Comparison of ENCODE assay signal across 9 cellular contexts in genomic region chr12:104216461-104217058, GRCh38. TPM values are rescaled to one million over a fixed set of nuclear protein-coding genes. Genes with fewer than 3 reads are reported as not detected.
DNase-seq lines count a peak whose midpoint lies in the region; FAIRE-seq and TF ChIP-seq lines count a peak whose summit lies in the region.
"Had no signal": no experiment of that assay in that cellular context is flagged by ENCODE, and none has a peak within 500 bp of the region (broad histone marks: within the 10 kb centered on the region; RNA-seq: fewer than 3 reads in every experiment).

No MANE protein-coding gene starts in this region.

- peak overlapping the region; percentile 82 for H3K4me3 Mint-ChIP-seq in activated T-helper 1 cell treated with anti-CD3 and anti-CD28 coated beads, Interleukin-12 subunit alpha, Interleukin-12 subunit beta, Interleukin-2, Interleukin-4 antibody, amounts not matched to agents 30 ng/mL and 10 ng/mL and 1 ng/mL, durations not matched to agents 14 hours and 24 hours and 36 hours

- no peaks in the 10 kb centered on the region for H3K36me3 ChIP-seq in sigmoid colon

- H3K4me1 Mint-ChIP-seq in activated T-helper 1 cell treated with anti-CD3 and anti-CD28 coated beads, Interleukin-12 subunit alpha, Interleukin-12 subunit beta, Interleukin-2, Interleukin-4 antibody, amounts not matched to agents 30 ng/mL and 10 ng/mL and 1 ng/mL, durations not matched to agents 14 hours and 24 hours and 36 hours (ENCODE audit: low read depth): peaks cover 48% of the 10 kb centered on the region

- no peaks in the 10 kb centered on the region for H3K9me3 ChIP-seq in sigmoid colon

- peaks cover 0 to 37% (median 29%) of the 10 kb centered on the region in 4 donors for H3K4me1 ChIP-seq in sigmoid colon

- H3K27me3 ChIP-seq in sigmoid colon: no peaks in the 10 kb centered on the region

- FAIRE-seq in GM19239 (lab: Jason Lieb, UNC): no peak

- H3K27ac Mint-ChIP-seq in activated T-helper 1 cell treated with anti-CD3 and anti-CD28 coated beads, Interleukin-12 subunit alpha, Interleukin-12 subunit beta, Interleukin-2, Interleukin-4 antibody, amounts not matched to agents 30 ng/mL and 10 ng/mL and 1 ng/mL, durations not matched to agents 14 hours and 24 hours and 36 hours: peak overlapping the region; percentile 55

- TF ChIP-seq POLR2A in sigmoid colon (IDR thresholded peaks at IDR 0.05): no peak

- H3K4me3 ChIP-seq in GM12865 (ENCODE audit: low read depth, low read length): peak overlapping the region; percentile 67; the same call in 1 of the 2 replicates
- peak overlapping the region; percentile 63 for H3K4me3 ChIP-seq in fibroblast of villous mesenchyme (ENCODE audit: low read depth, low read length)
- peak overlapping the region; percentile 55 to 65 (median 64) for H3K4me3 ChIP-seq in sigmoid colon

- H3K9me3 Mint-ChIP-seq in activated T-helper 1 cell treated with anti-CD3 and anti-CD28 coated beads, Interleukin-12 subunit alpha, Interleukin-12 subunit beta, Interleukin-2, Interleukin-4 antibody, amounts not matched to agents 30 ng/mL and 10 ng/mL and 1 ng/mL, durations not matched to agents 14 hours and 24 hours and 36 hours: no peaks in the 10 kb centered on the region

- peak overlapping the region; percentile 84 to 89 (median 86) for H3K27ac ChIP-seq in sigmoid colon

- TF ChIP-seq CTCF in GM12865 (IDR thresholded peaks at IDR 0.05; ENCODE audit: insufficient read depth, low read depth, low read length, missing control alignments) (no peak), fibroblast of villous mesenchyme (IDR thresholded peaks at IDR 0.05; ENCODE audit: insufficient read depth, low read depth, low read length) (no peak), sigmoid colon (IDR thresholded peaks at IDR 0.05) (no peak)

- peaks cover 2% of the 10 kb centered on the region for H3K27me3 Mint-ChIP-seq in activated T-helper 1 cell treated with anti-CD3 and anti-CD28 coated beads, Interleukin-12 subunit alpha, Interleukin-12 subunit beta, Interleukin-2, Interleukin-4 antibody, amounts not matched to agents 30 ng/mL and 10 ng/mL and 1 ng/mL, durations not matched to agents 14 hours and 24 hours and 36 hours (ENCODE audit: insufficient read depth)

- intact Hi-C loops in activated T-helper 1 cell treated with anti-CD3 and anti-CD28 coated beads, Interleukin-12 subunit alpha, Interleukin-12 subunit beta, Interleukin-2, Interleukin-4 antibody, amounts not matched to agents 30 ng/mL and 10 ng/mL and 1 ng/mL, durations not matched to agents 14 hours and 24 hours and 36 hours (cut with micrococcal nuclease): loop anchor here (5.0 kb wide), 1 partner anchor 1021 kb away; the partner anchor contains the start of gene APPL2
- intact Hi-C loops in sigmoid colon (cut with DNase I): loop anchor here (5.0 kb wide), 2 partner anchors 39 to 86 kb away; partner anchors contain the start of gene EID3

- no peak for TF ChIP-seq EP300 in sigmoid colon (IDR thresholded peaks at IDR 0.05)

- no peak for DNase-seq in GM12865 (ENCODE audit: low read depth)
- DNase-seq in activated T-helper 1 cell treated with anti-CD3 and anti-CD28 coated beads, Interleukin-12 subunit alpha, Interleukin-12 subunit beta, Interleukin-2, Interleukin-4 antibody, amounts not matched to agents 30 ng/mL and 10 ng/mL and 1 ng/mL, durations not matched to agents 14 hours and 24 hours and 36 hours (ENCODE audit: low spot score): no peak
- DNase-seq in fibroblast of villous mesenchyme (ENCODE audit: low read depth): no peak
- DNase-seq in sigmoid colon: no peak
- no peak for DNase-seq in GM19239 (ENCODE audit: insufficient read length, low spot score)
- DNase-seq in NCI-H774 (lab: John Stamatoyannopoulos, UW): no peak
- DNase-seq in middle frontal gyrus (ENCODE audit: extremely low spot score, low spot score): no peak
- DNase-seq in glomerular visceral epithelial cell (ENCODE audit: extremely low spot score): no peak
- DNase-seq: activated CD4-positive, CD25-positive, alpha-beta regulatory T cell treated with anti-CD3 and anti-CD28 coated beads, Interleukin-2, amount 50 U/mL, for 72 hours had no signal

- H3K36me3 Mint-ChIP-seq in activated T-helper 1 cell treated with anti-CD3 and anti-CD28 coated beads, Interleukin-12 subunit alpha, Interleukin-12 subunit beta, Interleukin-2, Interleukin-4 antibody, amounts not matched to agents 30 ng/mL and 10 ng/mL and 1 ng/mL, durations not matched to agents 14 hours and 24 hours and 36 hours (ENCODE audit: low read depth): peaks cover 3% of the 10 kb centered on the region

- WGBS in sigmoid colon, 2 donors: 94 to 98% methylated on average over 3 of the region's 3 CpGs

RNA-seq across cellular contexts. Expression of gene TXNRD1, which starts 1.0 kb away (rescaled TPM):
- total RNA-seq in activated T-helper 1 cell treated with anti-CD3 and anti-CD28 coated beads, Interleukin-12 subunit alpha, Interleukin-12 subunit beta, Interleukin-2, Interleukin-4 antibody, amounts not matched to agents 30 ng/mL and 10 ng/mL and 1 ng/mL, durations not matched to agents 14 hours and 24 hours and 36 hours: 93.3 and 103 TPM in 2 replicates
- total RNA-seq in fibroblast of villous mesenchyme (352 and 747 TPM in 2 replicates), sigmoid colon (100 to 1,000 TPM; 121 to 188 (median 143) TPM)
- polyA plus RNA-seq in sigmoid colon: 10 to 100 TPM; 55.9 to 89.2 (median 64.0) TPM
